In the genomic region with DNA sequence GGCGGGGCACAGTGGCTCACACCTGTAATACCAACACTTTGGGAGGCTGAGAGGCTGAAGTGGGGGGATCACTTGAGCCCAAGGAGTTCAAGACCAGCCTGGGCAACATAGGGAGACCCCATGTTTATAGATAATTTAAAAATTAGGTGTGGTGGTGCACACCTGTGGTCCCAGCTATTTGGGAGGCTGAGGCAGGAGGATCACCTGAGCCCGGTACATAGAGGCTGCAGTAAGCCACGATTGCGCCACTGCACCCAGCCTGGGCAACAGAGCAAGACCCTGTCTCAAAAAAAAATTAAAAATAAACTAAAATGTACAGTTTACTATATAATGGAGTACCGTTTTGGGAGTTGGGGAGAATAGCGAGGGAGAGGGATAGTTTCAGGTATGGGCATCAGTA, we compare ENCODE assay signal across 26 cellular contexts. TPM values are rescaled to one million over a fixed set of nuclear protein-coding genes. Genes with fewer than 3 reads are reported as not detected.
A peak's percentile ranks its signal among the peaks of the same experiment; 100 is the strongest.
DNase-seq lines count a peak whose midpoint lies in the region; ATAC-seq and TF ChIP-seq lines count a peak whose summit lies in the region.
"Had no signal": no experiment of that assay in that cellular context is flagged by ENCODE, and none has a peak within 500 bp of the region (broad histone marks: within the 10 kb centered on the region; RNA-seq: fewer than 3 reads in every experiment).

No MANE protein-coding gene starts in this region.

- CTCF ChIA-PET in WTC11 (lab: Charles Lee): no interaction called here

- 90% methylated on average over 6 of the region's 6 CpGs for WGBS in hepatocyte (ENCODE audit: low lambda C conversion rate, missing lambda C conversion rate)
- WGBS in testis, 2 donors: 88 to 94% methylated on average over 6 of the region's 6 CpGs

- H3K36me3 ChIP-seq in hepatocyte (replicated peaks; ENCODE audit: insufficient read depth, low read depth) (no peaks in the 10 kb centered on the region), testis (ENCODE audit: low read depth, missing control alignments) (no peaks in the 10 kb centered on the region)
- H3K36me3 ChIP-seq: colonic mucosa, lower lobe of right lung, pancreas, spleen, upper lobe of left lung had no signal

- H3K36me3 Mint-ChIP-seq in stimulated activated naive CD8-positive, alpha-beta T cell treated with anti-CD3 and anti-CD28 coated beads, Interleukin-15, Interleukin-2, amounts not matched to agents 100 ng/mL and 50 ng/mL, for 24 hours (ENCODE audit: low read depth): peaks cover 24% of the 10 kb centered on the region
- H3K36me3 Mint-ChIP-seq in WTC11: peaks cover 5% of the 10 kb centered on the region; the same call in 1 of the 2 replicates

- no peak overlapping the region for H3K4me3 Mint-ChIP-seq in stimulated activated naive CD8-positive, alpha-beta T cell treated with anti-CD3 and anti-CD28 coated beads, Interleukin-15, Interleukin-2, amounts not matched to agents 100 ng/mL and 50 ng/mL, for 24 hours
- peak overlapping the region in 1 of 2 donors; percentile 46 for H3K4me3 Mint-ChIP-seq in stimulated activated naive CD8-positive, alpha-beta T cell treated with anti-CD3 and anti-CD28 coated beads, Interleukin-15, amount 100 ng/mL, for 72 hours
- no peak overlapping the region for H3K4me3 Mint-ChIP-seq in WTC11

- H3K4me2 ChIP-seq in hepatocyte: peak overlapping the region; percentile 75

- TF ChIP-seq CTCF in WTC11 (IDR thresholded peaks at IDR 0.05) (no peak), hepatocyte (IDR thresholded peaks at IDR 0.05; ENCODE audit: poor library complexity) (no peak), testis (IDR thresholded peaks at IDR 0.05) (no peak)

- peaks cover 58% of the 10 kb centered on the region for H4K20me1 ChIP-seq in hepatocyte (ENCODE audit: insufficient read depth, poor library complexity, severe bottlenecking)

- H3K4me3 ChIP-seq in hepatocyte: no peak overlapping the region
- H3K4me3 ChIP-seq in testis: no peak overlapping the region
- H3K4me3 ChIP-seq: colonic mucosa, lower lobe of right lung, pancreas, spleen, upper lobe of left lung had no signal

- TF ChIP-seq POLR2A in testis (IDR thresholded peaks at IDR 0.05): no peak

- no peak overlapping the region for H3K27ac ChIP-seq in hepatocyte
- H3K27ac ChIP-seq in testis: no peak overlapping the region
- H3K27ac ChIP-seq: C4-2B, colonic mucosa, lower lobe of right lung, pancreas, upper lobe of left lung had no signal

- no peak for DNase-seq in stimulated activated naive CD8-positive, alpha-beta T cell treated with anti-CD3 and anti-CD28 coated beads, Interleukin-15, amount 100 ng/mL, for 72 hours
- DNase-seq in WTC11 (ENCODE audit: low spot score) (no peak), hepatocyte (ENCODE audit: low spot score) (no peak), testis (no peak), NCI-H128 (lab: John Stamatoyannopoulos, UW; ENCODE audit: unreplicated experiment) (no peak)
- DNase-seq: activated T-cell treated with anti-CD3 and anti-CD28 coated beads, Interleukin-2, amount 50 U/mL, for 1 hour; amygdala; colonic mucosa; effector CD8-positive, alpha-beta T cell; H9; head of caudate nucleus; lower lobe of right lung; NCI-H1092 treated with DMSO at 0.1 percent for 48 hours; NCI-H2029; NCI-H2227 treated with DMSO at 0.1 percent for 48 hours; NCI-H526 treated with DMSO at 0.1 percent for 48 hours; pancreas; retina; SIG-M5; spleen; SW 1271; upper lobe of left lung had no signal

- H3K79me2 ChIP-seq in hepatocyte: peaks cover 84% of the 10 kb centered on the region

- H3K9me2 ChIP-seq in hepatocyte (replicated peaks; ENCODE audit: insufficient read depth): no peaks in the 10 kb centered on the region

- H3K4me1 ChIP-seq in hepatocyte (ENCODE audit: insufficient read depth) (peaks cover 5% of the 10 kb centered on the region), testis (no peaks in the 10 kb centered on the region)
- H3K4me1 ChIP-seq: colonic mucosa had no signal

- H3K27me3 Mint-ChIP-seq in stimulated activated naive CD8-positive, alpha-beta T cell treated with anti-CD3 and anti-CD28 coated beads, Interleukin-15, Interleukin-2, amounts not matched to agents 100 ng/mL and 50 ng/mL, for 24 hours: no peaks in the 10 kb centered on the region
- no peaks in the 10 kb centered on the region for H3K27me3 Mint-ChIP-seq in stimulated activated naive CD8-positive, alpha-beta T cell treated with anti-CD3 and anti-CD28 coated beads, Interleukin-15, amount 100 ng/mL, for 72 hours
- no peaks in the 10 kb centered on the region for H3K27me3 Mint-ChIP-seq in WTC11 (ENCODE audit: low read depth)

- H3K27me3 ChIP-seq in hepatocyte (no peaks in the 10 kb centered on the region), testis (no peaks in the 10 kb centered on the region)
- H3K27me3 ChIP-seq: colonic mucosa, pancreas, spleen, upper lobe of left lung had no signal

- H3K9me3 Mint-ChIP-seq in stimulated activated naive CD8-positive, alpha-beta T cell treated with anti-CD3 and anti-CD28 coated beads, Interleukin-15, Interleukin-2, amounts not matched to agents 100 ng/mL and 50 ng/mL, for 24 hours: no peaks in the 10 kb centered on the region
- H3K9me3 Mint-ChIP-seq in stimulated activated naive CD8-positive, alpha-beta T cell treated with anti-CD3 and anti-CD28 coated beads, Interleukin-15, amount 100 ng/mL, for 72 hours: no peaks in the 10 kb centered on the region
- no peaks in the 10 kb centered on the region for H3K9me3 Mint-ChIP-seq in WTC11

- H3K9me3 ChIP-seq in hepatocyte (ENCODE audit: low read depth): no peaks in the 10 kb centered on the region
- H3K9me3 ChIP-seq in testis: no peaks in the 10 kb centered on the region
- H3K9me3 ChIP-seq: colonic mucosa, lower lobe of right lung, pancreas, spleen, upper lobe of left lung had no signal

- no peak for ATAC-seq in stimulated activated naive CD8-positive, alpha-beta T cell treated with anti-CD3 and anti-CD28 coated beads, Interleukin-15, amount 100 ng/mL, for 72 hours
- ATAC-seq in WTC11 (no peak), GM21367 (IDR thresholded peaks at IDR 0.05; ENCODE audit: unreplicated experiment) (no peak)
- ATAC-seq: lower lobe of right lung, pancreas had no signal

- intact Hi-C loops in testis (cut with DNase I; ENCODE audit: low total_unique reads): no loop called here

- no peak overlapping the region for H2AFZ ChIP-seq in hepatocyte

- H3K4me1 Mint-ChIP-seq in stimulated activated naive CD8-positive, alpha-beta T cell treated with anti-CD3 and anti-CD28 coated beads, Interleukin-15, Interleukin-2, amounts not matched to agents 100 ng/mL and 50 ng/mL, for 24 hours (ENCODE audit: low read depth): peaks cover 66% of the 10 kb centered on the region
- H3K4me1 Mint-ChIP-seq in stimulated activated naive CD8-positive, alpha-beta T cell treated with anti-CD3 and anti-CD28 coated beads, Interleukin-15, amount 100 ng/mL, for 72 hours: peaks cover 50% of the 10 kb centered on the region
- peaks cover 44% of the 10 kb centered on the region for H3K4me1 Mint-ChIP-seq in WTC11

- POLR2A ChIA-PET in WTC11 (lab: Charles Lee): interaction anchor here (0.7 kb wide), 1 partner anchor 51 kb away, joined by 3 read pairs; no protein-coding TSS in a partner anchor

- peak overlapping the region; percentile 33 for H3K27ac Mint-ChIP-seq in stimulated activated naive CD8-positive, alpha-beta T cell treated with anti-CD3 and anti-CD28 coated beads, Interleukin-15, Interleukin-2, amounts not matched to agents 100 ng/mL and 50 ng/mL, for 24 hours
- H3K27ac Mint-ChIP-seq in stimulated activated naive CD8-positive, alpha-beta T cell treated with anti-CD3 and anti-CD28 coated beads, Interleukin-15, amount 100 ng/mL, for 72 hours: no peak overlapping the region
- no peak overlapping the region; the same call in 1 of the 2 replicates for H3K27ac Mint-ChIP-seq in WTC11
- H3K27ac Mint-ChIP-seq: H9, nephron had no signal

TF ChIP-seq in WTC11, 78 proteins besides CTCF, POLR2A, EP300 and RAD21 (continues in another document):
- TF ChIP-seq ZNF416 (CRISPR knock-in tag; IDR thresholded peaks at IDR 0.05) (no peak), GTF2I (CRISPR knock-in tag; conservative IDR thresholded peaks at IDR 0.05) (0 out of 2 replicates have a peak, but pooled peaks have one; percentile 28), ZNF121 (CRISPR knock-in tag; IDR thresholded peaks at IDR 0.05) (peak; percentile 59; the same call in 1 of the 2 replicates), KAT7 (CRISPR knock-in tag; IDR thresholded peaks at IDR 0.05; ENCODE audit: borderline replicate concordance) (no peak), ZNF138 (CRISPR knock-in tag; conservative IDR thresholded peaks at IDR 0.05) (no peak), GABPB1 (CRISPR knock-in tag; IDR thresholded peaks at IDR 0.05) (no peak), TEAD4 (CRISPR knock-in tag; IDR thresholded peaks at IDR 0.05) (no peak), ZNF317 (CRISPR knock-in tag; IDR thresholded peaks at IDR 0.05; ENCODE audit: borderline replicate concordance, low read depth) (no peak)
- TF ChIP-seq, protein P1, sequence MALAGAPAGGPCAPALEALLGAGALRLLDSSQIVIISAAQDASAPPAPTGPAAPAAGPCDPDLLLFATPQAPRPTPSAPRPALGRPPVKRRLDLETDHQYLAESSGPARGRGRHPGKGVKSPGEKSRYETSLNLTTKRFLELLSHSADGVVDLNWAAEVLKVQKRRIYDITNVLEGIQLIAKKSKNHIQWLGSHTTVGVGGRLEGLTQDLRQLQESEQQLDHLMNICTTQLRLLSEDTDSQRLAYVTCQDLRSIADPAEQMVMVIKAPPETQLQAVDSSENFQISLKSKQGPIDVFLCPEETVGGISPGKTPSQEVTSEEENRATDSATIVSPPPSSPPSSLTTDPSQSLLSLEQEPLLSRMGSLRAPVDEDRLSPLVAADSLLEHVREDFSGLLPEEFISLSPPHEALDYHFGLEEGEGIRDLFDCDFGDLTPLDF (CRISPR knock-in tag; IDR thresholded peaks at IDR 0.05): no peak
- TF ChIP-seq, protein P2, sequence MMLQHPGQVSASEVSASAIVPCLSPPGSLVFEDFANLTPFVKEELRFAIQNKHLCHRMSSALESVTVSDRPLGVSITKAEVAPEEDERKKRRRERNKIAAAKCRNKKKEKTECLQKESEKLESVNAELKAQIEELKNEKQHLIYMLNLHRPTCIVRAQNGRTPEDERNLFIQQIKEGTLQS (CRISPR knock-in tag; conservative IDR thresholded peaks at IDR 0.05): no peak
- TF ChIP-seq, protein P3, sequence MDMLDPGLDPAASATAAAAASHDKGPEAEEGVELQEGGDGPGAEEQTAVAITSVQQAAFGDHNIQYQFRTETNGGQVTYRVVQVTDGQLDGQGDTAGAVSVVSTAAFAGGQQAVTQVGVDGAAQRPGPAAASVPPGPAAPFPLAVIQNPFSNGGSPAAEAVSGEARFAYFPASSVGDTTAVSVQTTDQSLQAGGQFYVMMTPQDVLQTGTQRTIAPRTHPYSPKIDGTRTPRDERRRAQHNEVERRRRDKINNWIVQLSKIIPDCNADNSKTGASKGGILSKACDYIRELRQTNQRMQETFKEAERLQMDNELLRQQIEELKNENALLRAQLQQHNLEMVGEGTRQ (CRISPR knock-in tag; IDR thresholded peaks at IDR 0.05): no peak

RNA-seq across cellular contexts. Expression of a gene that starts 4.2 kb away (rescaled TPM):
- total RNA-seq in WTC11 (2021) (68.2 to 70.5 TPM (median 69.0 TPM) in 3 replicates), hepatocyte (61.9 and 70.9 TPM in 2 replicates), testis (10 to 100 TPM; 17.6 to 26.7 TPM)
- polyA plus RNA-seq in hepatocyte (16.5 and 20.3 TPM in 2 replicates), testis (ENCODE audit: insufficient read depth, low read depth, low replicate concordance) (9.4 TPM)
